Comparison of ENCODE assay signal across 11 cellular contexts in the genomic region with DNA sequence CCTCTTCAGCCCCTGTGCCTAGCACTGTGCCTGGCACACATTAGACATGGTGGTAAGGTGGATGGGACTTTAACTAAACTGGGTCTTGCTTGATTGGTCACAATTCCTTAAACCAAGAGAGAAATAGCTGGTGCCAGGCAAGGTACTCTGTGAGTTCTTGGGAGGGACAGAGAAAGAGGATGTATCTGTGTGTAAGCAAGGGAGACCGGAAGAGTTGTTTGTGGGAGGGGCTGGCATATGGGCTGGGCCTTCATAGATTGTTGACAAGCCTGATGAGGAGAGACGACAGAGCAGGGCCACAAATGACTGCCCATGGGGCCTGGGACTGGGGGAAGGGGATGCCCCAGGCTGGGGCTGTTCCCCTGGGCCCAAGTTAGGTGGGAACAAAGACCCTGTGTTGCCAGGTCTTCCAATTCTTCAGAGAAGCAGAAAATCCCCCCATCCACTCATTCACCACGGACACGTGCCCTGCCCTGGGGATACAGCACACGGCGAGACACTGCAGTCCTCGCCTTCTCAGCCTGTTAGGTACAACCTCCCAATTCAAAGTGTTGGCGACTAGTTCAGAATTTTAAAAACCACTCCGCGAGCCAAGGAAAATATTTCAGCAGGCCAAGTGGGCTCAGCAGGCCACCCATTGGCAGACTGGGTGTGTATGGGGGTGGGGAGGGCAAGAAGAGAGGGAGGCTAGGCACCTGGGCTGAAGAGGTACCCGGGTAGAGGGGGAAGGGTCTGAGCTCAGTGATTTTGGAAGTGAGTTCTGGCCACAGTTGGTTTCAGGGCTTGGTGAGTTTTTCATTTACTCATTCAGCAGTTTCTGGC. TPM values are rescaled to one million over a fixed set of nuclear protein-coding genes. Genes with fewer than 3 reads are reported as not detected.
DNase-seq lines count a peak whose midpoint lies in the region; ATAC-seq, FAIRE-seq and TF ChIP-seq lines count a peak whose summit lies in the region.
"Had no signal": no experiment of that assay in that cellular context is flagged by ENCODE, and none has a peak within 500 bp of the region (broad histone marks: within the 10 kb centered on the region; RNA-seq: fewer than 3 reads in every experiment).

No MANE protein-coding gene starts in this region.

- H3K27ac ChIP-seq in CD8-positive, alpha-beta T cell (ENCODE audit: low read depth, low read length), result no peak overlapping the region
- H3K27ac ChIP-seq in OCI-LY7 (ENCODE audit: low read depth, low read length, poor library complexity, severe bottlenecking), result peak overlapping the region; percentile 53

- H3K9me2 ChIP-seq in OCI-LY7 (ENCODE audit: insufficient read depth, low read length), result no peaks in the 10 kb centered on the region

- DNase-seq in CD8-positive, alpha-beta T cell, result no peak
- DNase-seq in H54 (ENCODE audit: insufficient read length, low spot score) (peak; percentile 55), OCI-LY7 (ENCODE audit: low spot score) (peak; percentile 81), islet precursor cell (peak; percentile 60), NCI-H1048 (lab: John Stamatoyannopoulos, UW) (no peak), NCI-H2029 (lab: John Stamatoyannopoulos, UW) (no peak), HUDEP-2 (lab: John Stamatoyannopoulos, UW; ENCODE audit: unreplicated experiment in 76 of 76) (no peak)
- DNase-seq: DND-41, NCI-H510A treated with DMSO at 0.1 percent for 48 hours had no signal

- H3K27ac Mint-ChIP-seq in CD8-positive, alpha-beta T cell, result no peak overlapping the region

- no TSS peak for BruUV-seq in OCI-LY7 (replicated peaks; lab: Mats Ljungman, UMichigan)

- H4K20me1 ChIP-seq in OCI-LY7 (ENCODE audit: insufficient read depth, low read length), result no peaks in the 10 kb centered on the region

- peaks cover 15% of the 10 kb centered on the region for H3K4me1 ChIP-seq in CD8-positive, alpha-beta T cell (ENCODE audit: insufficient read depth, low read length)
- peaks cover 20% of the 10 kb centered on the region for H3K4me1 ChIP-seq in OCI-LY7 (ENCODE audit: insufficient read depth, low read length, poor library complexity, severe bottlenecking)

- POLR2A ChIA-PET in CD8-positive, alpha-beta T cell (lab: Charles Lee), result no interaction called here
- POLR2A ChIA-PET in OCI-LY7 (lab: Charles Lee), result interaction anchor here (0.7 kb wide), 1 partner anchor 11 kb away, joined by 3 read pairs; the partner anchor contains the start of gene CYP46A1

- no peaks in the 10 kb centered on the region for H3K9me3 ChIP-seq in CD8-positive, alpha-beta T cell (ENCODE audit: low read length)
- 0 out of 2 replicates have a peak, but pooled peaks cover 4% of the 10 kb centered on the region for H3K9me3 ChIP-seq in OCI-LY7 (ENCODE audit: low read length)

- FAIRE-seq in H54 (lab: Jason Lieb, UNC), result no peak
- FAIRE-seq: endothelial cell of umbilical vein had no signal

- H3K4me1 Mint-ChIP-seq in CD8-positive, alpha-beta T cell (ENCODE audit: low read depth), result peaks cover 14% of the 10 kb centered on the region

- peak overlapping the region; percentile 28; the same call in 1 of the 2 replicates for H2AFZ ChIP-seq in OCI-LY7 (ENCODE audit: low read length)

- peak; percentile 70 for ATAC-seq in CD8-positive, alpha-beta T cell
- ATAC-seq in HG02623 (IDR thresholded peaks at IDR 0.05; ENCODE audit: unreplicated experiment), result no peak

- no peak for TF ChIP-seq POLR2A in H54 (IDR thresholded peaks at IDR 0.05; ENCODE audit: low read depth, low read length)

- peak overlapping the region; percentile 47 for H3K4me2 ChIP-seq in OCI-LY7 (ENCODE audit: low read length)

- H3K36me3 ChIP-seq in CD8-positive, alpha-beta T cell (ENCODE audit: insufficient read depth, low read length), result no peaks in the 10 kb centered on the region
- H3K36me3 ChIP-seq in OCI-LY7 (ENCODE audit: insufficient read depth, low read length), result no peaks in the 10 kb centered on the region

- H3K9me3 Mint-ChIP-seq in CD8-positive, alpha-beta T cell, result no peaks in the 10 kb centered on the region

- H3K36me3 Mint-ChIP-seq in CD8-positive, alpha-beta T cell, result no peaks in the 10 kb centered on the region

- intact Hi-C loops in CD8-positive, alpha-beta T cell (cut with DNase I, micrococcal nuclease), result no loop called here
- intact Hi-C loops in OCI-LY7 (cut with micrococcal nuclease; ENCODE audit: unreplicated experiment), result no loop called here

- CTCF ChIA-PET in CD8-positive, alpha-beta T cell (lab: Charles Lee), result interaction anchor here (1.5 kb wide), 1 partner anchor 10 kb away, joined by 3 read pairs; no protein-coding TSS in a partner anchor
- CTCF ChIA-PET in OCI-LY7 (lab: Charles Lee; ENCODE audit: unreplicated experiment), result no interaction called here

- H3K27me3 ChIP-seq in CD8-positive, alpha-beta T cell (ENCODE audit: insufficient read depth, low read length), result no peaks in the 10 kb centered on the region

- no peak overlapping the region for H3K4me3 ChIP-seq in CD8-positive, alpha-beta T cell (ENCODE audit: low read depth, low read length)
- H3K4me3 ChIP-seq in OCI-LY7 (ENCODE audit: low read depth, low read length, poor library complexity, severe bottlenecking), result no peak overlapping the region

- peaks cover 17% of the 10 kb centered on the region for H3K27me3 Mint-ChIP-seq in CD8-positive, alpha-beta T cell (ENCODE audit: low read depth)

- no peaks in the 10 kb centered on the region for H3K79me2 ChIP-seq in OCI-LY7 (ENCODE audit: insufficient read depth, low read depth, low read length)

- H3K4me3 Mint-ChIP-seq in CD8-positive, alpha-beta T cell, result no peak overlapping the region

- no peak for TF ChIP-seq CTCF in CD8-positive, alpha-beta T cell (IDR thresholded peaks at IDR 0.05)
- no peak for TF ChIP-seq CTCF in OCI-LY7 (conservative IDR thresholded peaks at IDR 0.05; ENCODE audit: low read length)

RNA-seq across cellular contexts. Expression of gene CYP46A1, which starts 11.4 kb away (rescaled TPM):
- under 1 TPM; 0.19 to 0.30 TPM for total RNA-seq in CD8-positive, alpha-beta T cell
- total RNA-seq in OCI-LY7 (2014; rRNA removed; shearing (Covaris generic)), result 2.0 and 4.1 TPM in 2 replicates
- 10.8 and 11.0 TPM in 2 replicates for total RNA-seq in OCI-LY7 (2022)

RNA-seq across cellular contexts. Expression of gene HHIPL1, which starts 27.8 kb away (rescaled TPM):
- total RNA-seq in CD8-positive, alpha-beta T cell, result under 1 TPM in 1 of 2 experiments, not detected in 1; 0.11 TPM
- total RNA-seq in OCI-LY7 (2014; rRNA removed; shearing (Covaris generic)), result 0.25 and 1.5 TPM in 2 replicates
- 0.61 and 0.72 TPM in 2 replicates for total RNA-seq in OCI-LY7 (2022)

Comparison
In these comparisons a context has a peak if more than half of its experiments do, and no peak if none do; other contexts are left out.
1. DNase-seq: peak in H54 (single experiment), OCI-LY7 (single experiment) and islet precursor cell (single experiment); none in CD8-positive, alpha-beta T cell (0 of 7), NCI-H1048 (single experiment), NCI-H2029 (single experiment) and HUDEP-2 (0 of 76).